In the genomic region with DNA sequence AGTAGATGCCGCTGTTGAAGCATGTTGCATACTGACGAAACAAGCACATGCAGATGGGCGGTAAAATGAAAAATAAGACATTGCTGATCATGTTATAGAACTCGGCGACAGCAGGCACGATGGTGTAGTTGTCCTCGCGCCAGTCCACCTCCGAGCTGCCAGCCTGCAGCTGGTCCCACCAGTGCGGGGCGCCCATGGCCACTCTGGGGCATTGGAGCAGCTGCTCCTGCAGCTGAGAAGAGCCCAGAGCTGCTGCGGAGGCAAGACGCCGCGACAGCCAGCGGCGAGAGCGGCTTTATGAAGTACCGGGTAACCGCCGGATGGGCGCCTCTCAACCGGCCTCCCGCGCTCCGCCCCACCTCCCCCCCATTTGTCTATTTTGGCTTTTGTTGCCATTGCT, we compare ENCODE assay signal across 25 cellular contexts.
"Had no signal": no experiment of that assay in that cellular context is flagged by ENCODE, and none has a peak within 500 bp of the region (broad histone marks: within the 10 kb centered on the region; RNA-seq: fewer than 3 reads in every experiment).

No MANE protein-coding gene starts in this region.

- ATAC-seq: stimulated activated effector memory CD8-positive, alpha-beta T cell treated with anti-CD3 and anti-CD28 coated beads, Interleukin-12 subunit alpha, Interleukin-12 subunit beta, amount 100 ng/mL, for 72 hours; stimulated activated memory B cell treated with anti-CD40 and anti-IgM and Interleukin-4, amounts not matched to agents 10 μg/mL and 1 μg/mL and 100 μg/mL, for 72 hours; stimulated activated naive B cell treated with anti-CD40 and anti-IgM and Interleukin-4, amounts not matched to agents 10 μg/mL and 1 μg/mL and 100 μg/mL, for 72 hours; stimulated activated naive CD8-positive, alpha-beta T cell treated with anti-CD3 and anti-CD28 coated beads, Interleukin-15, amount 100 ng/mL, for 72 hours; stimulated activated naive CD8-positive, alpha-beta T cell treated with anti-CD3 and anti-CD28 coated beads, Interleukin-15, Interleukin-2, amounts not matched to agents 100 U/mL and 50 U/mL, for 24 hours had no signal

- H3K27me3 ChIP-seq: stomach, suprapubic skin, testis, thyroid gland, tibial artery, tibial nerve, transverse colon, upper lobe of left lung, uterus, vagina had no signal

- H3K9me3 ChIP-seq: suprapubic skin, testis, thoracic aorta, thyroid gland, transverse colon, uterus, vagina had no signal

- H3K27ac ChIP-seq: stomach, suprapubic skin, testis, thoracic aorta, thyroid gland, tibial artery, tibial nerve, transverse colon, upper lobe of left lung, uterus, vagina had no signal

- DNase-seq: stimulated activated CD4-positive, alpha-beta T cell treated with anti-CD3 and anti-CD28 coated beads, Interleukin-2, amount 100 ng/mL, for 48 hours; stimulated activated CD4-positive, alpha-beta T cell treated with anti-CD3 and anti-CD28 coated beads, Interleukin-4, amount 100 ng/mL, for 1 hour; stimulated activated CD4-positive, alpha-beta T cell treated with anti-CD3 and anti-CD28 coated beads, Interleukin-4, amount 100 ng/mL, for 24 hours; stimulated activated CD4-positive, alpha-beta T cell treated with anti-CD3 and anti-CD28 coated beads, Interleukin-4, amount 100 ng/mL, for 4 hours; stimulated activated CD8-positive, alpha-beta memory T cell treated with anti-CD3 and anti-CD28 coated beads, Interleukin-4, amount 100 ng/mL, for 48 hours; stimulated activated naive B cell treated with anti-CD40 and anti-IgM and Interleukin-4, amounts not matched to agents 10 μg/mL and 1 μg/mL and 100 μg/mL, for 72 hours; stimulated activated naive CD4-positive, alpha-beta T cell; stimulated activated naive CD4-positive, alpha-beta T cell treated with Interleukin-2 at 50 U/mL for 16 hours; stimulated activated naive CD8-positive, alpha-beta T cell treated with anti-CD3 and anti-CD28 coated beads, Interleukin-15, amount 100 ng/mL, for 72 hours; stimulated activated naive CD8-positive, alpha-beta T cell treated with anti-CD3 and anti-CD28 coated beads, Interleukin-15, Interleukin-2, amounts not matched to agents 100 U/mL and 50 U/mL, for 24 hours; stomach; substantia nigra; testis; thyroid gland; tibial artery; transverse colon; trophoblast cell; uterus had no signal

- H3K36me3 ChIP-seq: stomach, suprapubic skin, thoracic aorta, thyroid gland, tibial artery, tibial nerve, transverse colon, upper lobe of left lung, uterus, vagina had no signal

- H3K4me3 ChIP-seq: stomach, suprapubic skin, testis, thoracic aorta, thyroid gland, tibial artery, tibial nerve, transverse colon, upper lobe of left lung, uterus, vagina had no signal

- H3K4me1 ChIP-seq: stomach, suprapubic skin, testis, thyroid gland, tibial artery, tibial nerve, transverse colon, upper lobe of left lung, uterus, vagina had no signal
